13 cellular contexts compared by ENCODE assay signal in the genomic region with DNA sequence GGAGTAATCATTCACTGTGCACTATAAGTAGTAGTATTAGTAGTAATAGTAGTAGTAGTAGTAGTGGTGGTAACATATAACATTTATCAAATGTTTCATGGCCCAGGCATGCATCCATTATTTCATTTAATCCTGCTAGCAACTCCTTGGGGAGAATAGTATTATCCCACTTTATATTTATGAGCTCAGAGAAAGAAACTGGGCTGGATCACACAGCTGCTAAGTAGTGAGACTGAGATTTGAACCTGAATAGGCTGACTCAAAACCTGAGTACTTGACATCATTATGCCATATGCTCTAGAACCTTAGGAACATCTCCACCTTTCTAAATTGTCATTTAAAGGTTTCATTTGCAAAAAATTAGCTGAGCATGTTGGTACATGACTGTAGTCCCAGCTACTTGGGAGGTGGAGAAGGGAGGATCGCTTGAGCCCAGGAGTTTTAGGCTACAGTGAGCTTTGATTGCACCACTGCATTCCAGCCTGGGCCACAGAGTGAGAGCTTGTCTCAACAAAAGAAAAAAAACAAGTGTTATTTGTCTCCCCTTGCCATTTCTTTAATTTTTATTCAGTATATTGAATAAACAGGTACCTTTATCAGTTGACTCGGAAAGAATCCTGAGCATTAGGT. TPM values are rescaled to one million over a fixed set of nuclear protein-coding genes. Genes with fewer than 3 reads are reported as not detected.
DNase-seq lines count a peak whose midpoint lies in the region; ATAC-seq and TF ChIP-seq lines count a peak whose summit lies in the region.
"Had no signal": no experiment of that assay in that cellular context is flagged by ENCODE, and none has a peak within 500 bp of the region (broad histone marks: within the 10 kb centered on the region; RNA-seq: fewer than 3 reads in every experiment).

No MANE protein-coding gene starts in this region.

- H3K9me3 Mint-ChIP-seq in nephron progenitor cell = peaks cover 15% of the 10 kb centered on the region

- no peaks in the 10 kb centered on the region for H3K36me3 ChIP-seq in SJSA1

- H3K36me3 Mint-ChIP-seq in nephron progenitor cell (ENCODE audit: low read depth) = peaks cover 9% of the 10 kb centered on the region

- H3K4me3 ChIP-seq in SJSA1 = no peak overlapping the region
- no peak overlapping the region for H3K4me3 ChIP-seq in foreskin fibroblast (ENCODE audit: low read depth in 1 of 2, low read length in 2 of 2)

- peaks cover 7% of the 10 kb centered on the region for H3K27me3 Mint-ChIP-seq in nephron progenitor cell (ENCODE audit: low read depth, poor library complexity)

- H3K9me3 ChIP-seq in SJSA1 (replicated peaks) = peaks cover 6% of the 10 kb centered on the region; the same call in 1 of the 2 replicates

- no peaks in the 10 kb centered on the region for H3K27me3 ChIP-seq in SJSA1 (replicated peaks)

- H3K4me1 Mint-ChIP-seq in nephron progenitor cell = peaks cover 38% of the 10 kb centered on the region

- peak overlapping the region; percentile 57 for H3K27ac Mint-ChIP-seq in nephron progenitor cell
- H3K27ac Mint-ChIP-seq: activated T-cell treated with anti-CD3 and anti-CD28 coated beads, Interleukin-2, amount 50 U/mL, for 24 hours; natural killer cell treated with Interleukin-12 subunit alpha and Interleukin-12 subunit beta and Interleukin-15 and Interleukin-18, amount 100 ng/mL, for 72 hours had no signal

- ATAC-seq in GM21447 (IDR thresholded peaks at IDR 0.05; ENCODE audit: unreplicated experiment) (no peak), HG02610 (IDR thresholded peaks at IDR 0.05; ENCODE audit: unreplicated experiment) (no peak)
- ATAC-seq: natural killer cell treated with Interleukin-12 subunit alpha and Interleukin-12 subunit beta and Interleukin-15 and Interleukin-18, amount 100 ng/mL, for 72 hours had no signal

- peak; percentile 86 for DNase-seq in EH (ENCODE audit: low read depth)
- peak in 1 of 2 experiments; percentile 74 for DNase-seq in SJSA1 (ENCODE audit: low read depth in 1 of 2, low spot score in 2 of 2)
- peak; percentile 77 to 87 for DNase-seq in foreskin fibroblast
- no peak for DNase-seq in nephron progenitor cell
- DNase-seq in central memory CD4-positive, alpha-beta T cell = no peak
- DNase-seq in stimulated activated CD4-positive, alpha-beta T cell treated with anti-CD3 and anti-CD28 coated beads, Interleukin-2, amount 100 ng/mL, for 48 hours = no peak
- DNase-seq: activated CD4-positive, CD25-positive, alpha-beta regulatory T cell treated with anti-CD3 and anti-CD28 coated beads, Interleukin-2, amount 50 U/mL, for 72 hours; activated T-cell treated with anti-CD3 and anti-CD28 coated beads, Interleukin-2, amount 50 U/mL, for 24 hours; aorta; NCI-H1436 had no signal

- H3K4me1 ChIP-seq in SJSA1 (replicated peaks) = peaks cover 49% of the 10 kb centered on the region

- TF ChIP-seq CTCF in foreskin fibroblast (IDR thresholded peaks at IDR 0.05; ENCODE audit: low read depth, low read length) (no peak), nephron progenitor cell (IDR thresholded peaks at IDR 0.05) (no peak)

- H3K4me3 Mint-ChIP-seq in nephron progenitor cell = peak overlapping the region; percentile 39
- H3K4me3 Mint-ChIP-seq: activated T-cell treated with anti-CD3 and anti-CD28 coated beads, Interleukin-2, amount 50 U/mL, for 24 hours; natural killer cell treated with Interleukin-12 subunit alpha and Interleukin-12 subunit beta and Interleukin-15 and Interleukin-18, amount 100 ng/mL, for 72 hours had no signal

- H3K27ac ChIP-seq in SJSA1 = peak overlapping the region; percentile 84

RNA-seq across cellular contexts. Expression of gene NID2, which starts 11.4 kb away (rescaled TPM):
- total RNA-seq in SJSA1 (2014; rRNA removed; shearing (Covaris generic)) = 63.9 and 65.3 TPM in 2 replicates

Comparison
In these comparisons a context has a peak if more than half of its experiments do, and no peak if none do; other contexts are left out.
1. DNase-seq: peak in EH (single experiment) and foreskin fibroblast (2 of 2); none in nephron progenitor cell (single experiment), central memory CD4-positive, alpha-beta T cell (single experiment) and stimulated activated CD4-positive, alpha-beta T cell treated with anti-CD3 and anti-CD28 coated beads, Interleukin-2, amount 100 ng/mL, for 48 hours (0 of 2).